8 cellular contexts compared by ENCODE assay signal in genomic region chr2:54634564-54635511, GRCh38.
DNase-seq lines count a peak whose midpoint lies in the region; ATAC-seq and TF ChIP-seq lines count a peak whose summit lies in the region.

No MANE protein-coding gene starts in this region.

- no peak overlapping the region for H3K4me3 ChIP-seq in RWPE2 (ENCODE audit: severe bottlenecking)
- H3K4me3 ChIP-seq in ovary: no peak overlapping the region
- no peak overlapping the region for H3K4me3 ChIP-seq in MG63

- H3K27me3 ChIP-seq in RWPE2 (ENCODE audit: insufficient read depth, poor library complexity, severe bottlenecking): no peaks in the 10 kb centered on the region
- no peaks in the 10 kb centered on the region for H3K27me3 ChIP-seq in ovary
- H3K27me3 ChIP-seq in MG63: no peaks in the 10 kb centered on the region

- 52 to 55% (median 53%) methylated on average over 16 of the region's 16 CpGs for WGBS in ovary, 3 donors

- TF ChIP-seq CTCF in RWPE2 (IDR thresholded peaks at IDR 0.05; ENCODE audit: poor library complexity, severe bottlenecking): no peak
- no peak for TF ChIP-seq CTCF in ovary (IDR thresholded peaks at IDR 0.05)

- H3K4me1 ChIP-seq in RWPE2 (ENCODE audit: insufficient read depth, poor library complexity, severe bottlenecking) (peaks cover 20% of the 10 kb centered on the region), ovary (ENCODE audit: insufficient read depth) (peaks cover 17% of the 10 kb centered on the region)

- intact Hi-C loops in ovary (cut with DNase I): loop anchor here in 1 of 4 donors (5.0 kb wide), 1 partner anchor 78 kb away; no protein-coding TSS in a partner anchor

- DNase-seq in activated T-cell treated with anti-CD3 and anti-CD28 coated beads, Interleukin-2, amount 50 U/mL, for 1 hour: peak; percentile 30
- no peak for DNase-seq in activated T-cell treated with anti-CD3 and anti-CD28 coated beads, Interleukin-2, amount 50 U/mL, for 48 hours
- DNase-seq in RWPE2 (ENCODE audit: low spot score) (no peak), fibroblast of gingiva (ENCODE audit: low read depth) (peak; percentile 51), ovary (peak in 4 of 5 donors; percentile 29 to 52 (median 34)), MG63 (no peak)
- DNase-seq in activated CD4-positive, CD25-positive, alpha-beta regulatory T cell treated with anti-CD3 and anti-CD28 coated beads, Interleukin-2, amount 50 U/mL, for 72 hours: no peak

- H3K27ac ChIP-seq in RWPE2 (ENCODE audit: poor library complexity, severe bottlenecking): peak overlapping the region; percentile 68
- H3K27ac ChIP-seq in ovary: peak overlapping the region; percentile 36 to 58

- H3K9me3 ChIP-seq in RWPE2 (ENCODE audit: severe bottlenecking): no peaks in the 10 kb centered on the region
- H3K9me3 ChIP-seq in ovary: no peaks in the 10 kb centered on the region
- no peaks in the 10 kb centered on the region for H3K9me3 ChIP-seq in MG63

- TF ChIP-seq POLR2A in ovary (IDR thresholded peaks at IDR 0.05): no peak

- no peak for TF ChIP-seq EP300 in ovary (IDR thresholded peaks at IDR 0.05)

- H3K36me3 ChIP-seq in RWPE2 (ENCODE audit: low read depth) (peaks cover 100% of the 10 kb centered on the region), ovary (no peaks in the 10 kb centered on the region), MG63 (peaks cover 93% of the 10 kb centered on the region)

- ATAC-seq in HG02885 (IDR thresholded peaks at IDR 0.05; ENCODE audit: poor library complexity, unreplicated experiment): peak; percentile 80
- peak; percentile 31 for ATAC-seq in RWPE2 (ENCODE audit: low read depth)

Comparison
In these comparisons a context has a peak if more than half of its experiments do, and no peak if none do; other contexts are left out.
1. DNase-seq: peak in activated T-cell treated with anti-CD3 and anti-CD28 coated beads, Interleukin-2, amount 50 U/mL, for 1 hour (single experiment), fibroblast of gingiva (single experiment) and ovary (4 of 5); none in activated T-cell treated with anti-CD3 and anti-CD28 coated beads, Interleukin-2, amount 50 U/mL, for 48 hours (0 of 2), RWPE2 (single experiment), activated CD4-positive, CD25-positive, alpha-beta regulatory T cell treated with anti-CD3 and anti-CD28 coated beads, Interleukin-2, amount 50 U/mL, for 72 hours (single experiment) and MG63 (single experiment).